In genomic region chr3:132544130-132544529, GRCh38 we compare ENCODE assay signal across 1 cellular context.
TF ChIP-seq lines count a peak whose summit lies in the region.

No MANE protein-coding gene starts in this region.

TF ChIP-seq in IMR-90, 13 proteins besides CTCF, POLR2A, EP300 and RAD21:
- TF ChIP-seq USF2 (IDR thresholded peaks at IDR 0.05; ENCODE audit: low read depth, low read length) (no peak), MXI1 (IDR thresholded peaks at IDR 0.05; ENCODE audit: borderline replicate concordance, low read depth, low read length) (no peak), CEBPB (IDR thresholded peaks at IDR 0.05; ENCODE audit: low read depth, low read length) (no peak), SMC3 (IDR thresholded peaks at IDR 0.05; ENCODE audit: low read depth, low read length) (no peak), RCOR1 (IDR thresholded peaks at IDR 0.05; ENCODE audit: insufficient replicate concordance, low read length) (no peak)
